ENCODE assay signal across 1 cellular context in genomic region chr7:6016653-6016966, GRCh38.
TF ChIP-seq lines count a peak whose summit lies in the region.

No MANE protein-coding gene starts in this region.

TF ChIP-seq in HepG2, 621 proteins besides CTCF, POLR2A, EP300 and RAD21:
- TF ChIP-seq JDP2 (CRISPR knock-in tag; IDR thresholded peaks at IDR 0.05; ENCODE audit: borderline replicate concordance), result no peak
- TF ChIP-seq RBM22 (optimal IDR thresholded peaks at IDR 0.05; ENCODE audit: low read length), result peak; percentile 77
- no peak for TF ChIP-seq FOXM1 (CRISPR knock-in tag; IDR thresholded peaks at IDR 0.05)
- no peak for TF ChIP-seq HDAC6 (IDR thresholded peaks at IDR 0.05; ENCODE audit: low read depth, low read length)
- no peak for TF ChIP-seq ZEB1 (IDR thresholded peaks at IDR 0.05; ENCODE audit: insufficient replicate concordance, low read depth)
